In genomic region chr12:6792522-6793201, GRCh38 we compare ENCODE assay signal across 9 cellular contexts. TPM values are rescaled to one million over a fixed set of nuclear protein-coding genes. Genes with fewer than 3 reads are reported as not detected.
A peak's percentile ranks its signal among the peaks of the same experiment; 100 is the strongest.
DNase-seq lines count a peak whose midpoint lies in the region; ATAC-seq and TF ChIP-seq lines count a peak whose summit lies in the region.
"Had no signal": no experiment of that assay in that cellular context is flagged by ENCODE, and none has a peak within 500 bp of the region (broad histone marks: within the 10 kb centered on the region; RNA-seq: fewer than 3 reads in every experiment).

No MANE protein-coding gene starts in this region.

- H3K9me3 ChIP-seq in AG04450 (ENCODE audit: control insufficient read depth, insufficient read depth, low read length) (no peaks in the 10 kb centered on the region), Loucy (ENCODE audit: insufficient read depth, low read depth, low read length) (no peaks in the 10 kb centered on the region), lower lobe of right lung (no peaks in the 10 kb centered on the region), upper lobe of left lung (no peaks in the 10 kb centered on the region)

- peaks cover 26 to 53% of the 10 kb centered on the region in 2 donors for H3K36me3 Mint-ChIP-seq in activated naive CD4-positive, alpha-beta T cell treated with anti-CD3 and anti-CD28 coated beads, Interleukin-2, amount 50 U/mL, for 72 hours

- 23 to 25% methylated on average over 12 of the region's 12 CpGs for WGBS in upper lobe of left lung, 2 donors

- H3K36me3 ChIP-seq in Loucy (ENCODE audit: insufficient read depth, low read length) (no peaks in the 10 kb centered on the region), lower lobe of right lung (peaks cover 15% of the 10 kb centered on the region), upper lobe of left lung (no peaks in the 10 kb centered on the region)

- no peaks in the 10 kb centered on the region for H3K9me2 ChIP-seq in Loucy (replicated peaks; ENCODE audit: low read depth, low read length)

- CTCF ChIA-PET in AG04450 (lab: Charles Lee), result interaction anchor here (0.7 to 2.1 kb wide), 6 partner anchors 14 to 80 kb away, joined by 3 to 16 read pairs (median 4); partner anchors contain the start of genes MLF2 and SPSB2

- peak; percentile 27 to 33 for ATAC-seq in activated naive CD4-positive, alpha-beta T cell treated with anti-CD3 and anti-CD28 coated beads, Interleukin-2, amount 50 U/mL, for 72 hours
- ATAC-seq in lower lobe of right lung (peak; percentile 61 to 80), upper lobe of left lung (ENCODE audit: low FRiP score in 2 of 2) (peak; percentile 75 to 80), GM18505 (IDR thresholded peaks at IDR 0.05; ENCODE audit: unreplicated experiment) (no peak)

- H3K4me1 ChIP-seq in Loucy (ENCODE audit: insufficient read depth, low read length, poor library complexity, severe bottlenecking) (peaks cover 20% of the 10 kb centered on the region), lower lobe of right lung (peaks cover 38% of the 10 kb centered on the region), upper lobe of left lung (peaks cover 9 to 29% (median 21%) of the 10 kb centered on the region in 4 donors)

- H3K9me3 Mint-ChIP-seq in activated naive CD4-positive, alpha-beta T cell treated with anti-CD3 and anti-CD28 coated beads, Interleukin-2, amount 50 U/mL, for 72 hours, result no peaks in the 10 kb centered on the region

- H2AFZ ChIP-seq in Loucy (ENCODE audit: low read length), result peak overlapping the region; percentile 79

- no peaks in the 10 kb centered on the region for H3K79me2 ChIP-seq in Loucy (ENCODE audit: insufficient read depth, low read length)

- H3K9ac ChIP-seq in Loucy (ENCODE audit: low read depth, low read length, poor library complexity, severe bottlenecking), result peak overlapping the region; percentile 58

- H3F3A ChIP-seq in Loucy (ENCODE audit: low read depth), result no peaks in the 10 kb centered on the region

- DNase-seq in AG04450 (ENCODE audit: low read depth, low spot score) (no peak), lower lobe of right lung (peak; percentile 71), upper lobe of left lung (peak in 1 of 2 donors; percentile 64), SHP77 treated with DMSO at 0.1 percent for 48 hours (lab: John Stamatoyannopoulos, UW) (no peak), foreskin melanocyte (no peak)
- no peak for DNase-seq in activated naive CD4-positive, alpha-beta T cell treated with anti-CD3 and anti-CD28 coated beads, Interleukin-2, amount 50 U/mL, for 72 hours (ENCODE audit: low spot score in 2 of 2)

- H3K27ac Mint-ChIP-seq in activated naive CD4-positive, alpha-beta T cell treated with anti-CD3 and anti-CD28 coated beads, Interleukin-2, amount 50 U/mL, for 72 hours, result peak overlapping the region; percentile 94 to 96

- peak overlapping the region; percentile 31 for H3K4me3 ChIP-seq in AG04450 (ENCODE audit: low read depth, low read length)
- peak overlapping the region; percentile 52 for H3K4me3 ChIP-seq in Loucy (ENCODE audit: low read length, poor library complexity, severe bottlenecking)
- peak overlapping the region; percentile 55 for H3K4me3 ChIP-seq in lower lobe of right lung
- H3K4me3 ChIP-seq in upper lobe of left lung, result peak overlapping the region in 2 of 4 donors; percentile 32 to 41

- TF ChIP-seq CTCF in AG04450 (IDR thresholded peaks at IDR 0.05; ENCODE audit: low read depth, low read length) (no peak), Loucy (conservative IDR thresholded peaks at IDR 0.05; ENCODE audit: low read length) (no peak), lower lobe of right lung (IDR thresholded peaks at IDR 0.05) (no peak), upper lobe of left lung (IDR thresholded peaks at IDR 0.05) (no peak)

- intact Hi-C loops in lower lobe of right lung (cut with DNase I), result no loop called here

- peak overlapping the region; percentile 63 for H3K4me2 ChIP-seq in Loucy (ENCODE audit: low read depth, low read length, poor library complexity, severe bottlenecking)

- peak overlapping the region; percentile 31 for H3K27ac ChIP-seq in AG04450 (ENCODE audit: low read depth, low read length)
- peak overlapping the region; percentile 73 for H3K27ac ChIP-seq in lower lobe of right lung
- H3K27ac ChIP-seq in upper lobe of left lung, result peak overlapping the region; percentile 64 to 75 (median 72)
- H3K27ac ChIP-seq: VCaP had no signal

- no peak for TF ChIP-seq EP300 in upper lobe of left lung (IDR thresholded peaks at IDR 0.05)

- H3K27me3 ChIP-seq in AG04450 (ENCODE audit: control insufficient read depth, insufficient read depth, low read length), result peaks cover 4% of the 10 kb centered on the region
- H3K27me3 ChIP-seq in Loucy (ENCODE audit: insufficient read depth, low read length, poor library complexity, severe bottlenecking), result no peaks in the 10 kb centered on the region
- no peaks in the 10 kb centered on the region for H3K27me3 ChIP-seq in lower lobe of right lung (ENCODE audit: low read depth)
- no peaks in the 10 kb centered on the region for H3K27me3 ChIP-seq in upper lobe of left lung

- peak in 1 of 4 donors; percentile 43 for TF ChIP-seq POLR2A in upper lobe of left lung (IDR thresholded peaks at IDR 0.05)
- no peak for TF ChIP-seq POLR2A in GM18505 (IDR thresholded peaks at IDR 0.05; ENCODE audit: borderline replicate concordance, extremely low read depth, insufficient read depth, insufficient read length)

- no peaks in the 10 kb centered on the region for H4K20me1 ChIP-seq in Loucy (ENCODE audit: insufficient read depth, low read length, poor library complexity, severe bottlenecking)

- POLR2A ChIA-PET in AG04450 (lab: Yijun Ruan, JAX), result interaction anchor here (0.8 to 2.6 kb wide), 2 partner anchors 27 to 40 kb away, joined by 3 to 11 read pairs; partner anchors contain the start of gene MLF2

RNA-seq across cellular contexts. Expression of gene CD4, which starts 3.3 kb away (rescaled TPM):
- polyA plus RNA-seq in AG04450 (2011; rRNA removed), result 24.8 and 24.9 TPM in 2 replicates
- 17.8 and 18.5 TPM in 2 replicates for polyA minus RNA-seq in AG04450 (2011; rRNA and poly(A)+ RNA removed)
- total RNA-seq in activated naive CD4-positive, alpha-beta T cell treated with anti-CD3 and anti-CD28 coated beads, Interleukin-2, amount 50 U/mL, for 72 hours, result 100 to 1,000 TPM; 165 to 244 TPM
- total RNA-seq in lower lobe of right lung (80.3 TPM), upper lobe of left lung (10 to 100 TPM; 10.5 to 86.6 (median 35.6) TPM)

RNA-seq across cellular contexts. Expression of gene LAG3, which starts 20.3 kb away (rescaled TPM):
- 0.11 and 0.33 TPM in 2 replicates for polyA plus RNA-seq in AG04450 (2011; rRNA removed)
- polyA minus RNA-seq in AG04450 (2011; rRNA and poly(A)+ RNA removed), result 0.09 and 0.22 TPM in 2 replicates
- 100 to 1,000 TPM in 1 of 2 donors, 10 to 100 TPM in 1; 71.3 to 117 TPM for total RNA-seq in activated naive CD4-positive, alpha-beta T cell treated with anti-CD3 and anti-CD28 coated beads, Interleukin-2, amount 50 U/mL, for 72 hours
- total RNA-seq in lower lobe of right lung (2.1 TPM), upper lobe of left lung (1 to 10 TPM in 4 of 6 donors, under 1 TPM in 2; 0.46 to 2.6 (median 1.5) TPM)

RNA-seq across cellular contexts. Expression of gene PTMS, which starts 26.5 kb away (rescaled TPM):
- polyA plus RNA-seq in AG04450 (2011; rRNA removed), result 155 and 170 TPM in 2 replicates
- polyA minus RNA-seq in AG04450 (2011; rRNA and poly(A)+ RNA removed), result 73.0 and 109 TPM in 2 replicates
- total RNA-seq in activated naive CD4-positive, alpha-beta T cell treated with anti-CD3 and anti-CD28 coated beads, Interleukin-2, amount 50 U/mL, for 72 hours, result 100 to 1,000 TPM in 1 of 2 donors, 10 to 100 TPM in 1; 76.0 to 163 TPM
- total RNA-seq in lower lobe of right lung, result 267 TPM
- 100 to 1,000 TPM; 142 to 463 (median 224) TPM for total RNA-seq in upper lobe of left lung

RNA-seq across cellular contexts. Expression of gene GPR162, which starts 29.0 kb away (rescaled TPM):
- polyA plus RNA-seq in AG04450 (2011; rRNA removed), result 5.2 and 7.6 TPM in 2 replicates
- 6.8 and 7.5 TPM in 2 replicates for polyA minus RNA-seq in AG04450 (2011; rRNA and poly(A)+ RNA removed)
- under 1 TPM; 0.46 to 0.60 TPM for total RNA-seq in activated naive CD4-positive, alpha-beta T cell treated with anti-CD3 and anti-CD28 coated beads, Interleukin-2, amount 50 U/mL, for 72 hours
- 21.5 TPM for total RNA-seq in lower lobe of right lung
- 10 to 100 TPM in 5 of 6 donors, 1 to 10 TPM in 1; 8.1 to 47.1 (median 16.5) TPM for total RNA-seq in upper lobe of left lung

RNA-seq across cellular contexts. Expression of gene P3H3, which starts 35.5 kb away (rescaled TPM):
- 45.5 and 65.3 TPM in 2 replicates for polyA plus RNA-seq in AG04450 (2011; rRNA removed)
- polyA minus RNA-seq in AG04450 (2011; rRNA and poly(A)+ RNA removed), result 29.9 and 33.6 TPM in 2 replicates
- 1 to 10 TPM in 1 of 2 donors, under 1 TPM in 1; 0.82 to 3.0 TPM for total RNA-seq in activated naive CD4-positive, alpha-beta T cell treated with anti-CD3 and anti-CD28 coated beads, Interleukin-2, amount 50 U/mL, for 72 hours
- 7.0 TPM for total RNA-seq in lower lobe of right lung
- 10 to 100 TPM in 2 of 6 donors, 1 to 10 TPM in 4; 2.7 to 15.7 (median 7.0) TPM for total RNA-seq in upper lobe of left lung

Comparison
In these comparisons a context has a peak if more than half of its experiments do, and no peak if none do; other contexts are left out.
1. RNA of gene LAG3, which starts 20.3 kb away (total RNA-seq): 71.3 to 117 TPM in activated naive CD4-positive, alpha-beta T cell treated with anti-CD3 and anti-CD28 coated beads, Interleukin-2, amount 50 U/mL, for 72 hours; 2.1 TPM in lower lobe of right lung (single experiment) and 0.46 to 2.6 TPM in upper lobe of left lung; every median in the first group is over 10 times any median in the second.
2. Peak in every context shown above with its lines, with median percentiles within 50 percentile points of each other: H3K27ac ChIP-seq.